ENCODE assay signal across 18 cellular contexts in genomic region chr7:96953676-96954513, GRCh38. TPM values are rescaled to one million over a fixed set of nuclear protein-coding genes. Genes with fewer than 3 reads are reported as not detected.
DNase-seq lines count a peak whose midpoint lies in the region; ATAC-seq, FAIRE-seq and TF ChIP-seq lines count a peak whose summit lies in the region.
"Had no signal": no experiment of that assay in that cellular context is flagged by ENCODE, and none has a peak within 500 bp of the region (broad histone marks: within the 10 kb centered on the region; RNA-seq: fewer than 3 reads in every experiment).

No MANE protein-coding gene starts in this region.

- H3K9ac ChIP-seq in GM23248 (no peak overlapping the region), HepG2 (ENCODE audit: insufficient read depth, low read depth, low read length) (no peak overlapping the region)

- peak; percentile 40 for DNase-seq in GM23248
- DNase-seq in SK-MEL-5 (ENCODE audit: low read depth, low spot score), result peak; percentile 14
- DNase-seq in HepG2 (ENCODE audit: low spot score), result no peak
- DNase-seq in urothelium cell line (ENCODE audit: low spot score), result peak; percentile 23
- DNase-seq in cerebellum (ENCODE audit: low spot score), result no peak
- no peak for DNase-seq in lower lobe of right lung
- DNase-seq: COR-L47, KBM-7, NCI-H1930, NCI-H510A treated with DMSO at 0.1 percent for 48 hours, SHP77 treated with DMSO at 0.1 percent for 48 hours had no signal

- intact Hi-C loops in HepG2 (cut with micrococcal nuclease; ENCODE audit: unreplicated experiment) (loop anchor here (5.0 kb wide), 1 partner anchor 63 kb away; no protein-coding TSS in a partner anchor), lower lobe of right lung (cut with DNase I) (no loop called here)

- no peak for TF ChIP-seq RAD21 in HepG2 (CRISPR knock-in tag; IDR thresholded peaks at IDR 0.05)

- H3K36me3 ChIP-seq in GM23248 (ENCODE audit: low read depth) (no peaks in the 10 kb centered on the region), HepG2 (replicated peaks in 1 of 2; ENCODE audit: control insufficient read depth in 1 of 2, insufficient read depth in 2 of 2, low read length in 2 of 2) (no peaks in the 10 kb centered on the region), lower lobe of right lung (no peaks in the 10 kb centered on the region)

- no TSS peak for BruUV-seq in HepG2 (replicated peaks; lab: Mats Ljungman, UMichigan)

- POLR2A ChIA-PET in HepG2 (lab: Yijun Ruan, JAX), result interaction anchor here (1.1 kb wide), 1 partner anchor 51 kb away, joined by 3 read pairs; the partner anchor contains the start of gene DLX6

- no peak for TF ChIP-seq EP300 in HepG2 (IDR thresholded peaks at IDR 0.05; ENCODE audit: low read depth in 2 of 2, low read length in 2 of 2)
- no peak for TF ChIP-seq EP300 in HepG2 (CRISPR knock-in tag; IDR thresholded peaks at IDR 0.05; ENCODE audit: borderline replicate concordance)

- CTCF ChIA-PET in HepG2 (lab: Yijun Ruan, JAX; ENCODE audit: low intra/inter-chr PET ratio, low total read pairs), result no interaction called here

- no peaks in the 10 kb centered on the region for H3K9me3 ChIP-seq in GM23248 (ENCODE audit: low read depth)
- no peaks in the 10 kb centered on the region for H3K9me3 ChIP-seq in HepG2 (ENCODE audit: low read length)
- H3K9me3 ChIP-seq in lower lobe of right lung, result no peaks in the 10 kb centered on the region

- in situ Hi-C loops in GM23248 (cut with MboI) (no loop called here), SK-MEL-5 (cut with HindIII; ENCODE audit: low pct_unique_long_range_greater_than_20kb, low sequenced_read_pairs) (no loop called here), HepG2 (cut with HindIII; ENCODE audit: extremely low pct_ligation_motif_present, low pct_unique_long_range_greater_than_20kb) (no loop called here)

- FAIRE-seq in HepG2 (lab: Jason Lieb, UNC) (no peak), urothelium cell line (lab: Jason Lieb, UNC) (no peak)
- FAIRE-seq: GM12878, GM18507, GM19239, HTR-8/SVneo, RCC 7860 had no signal

- H3K4me1 ChIP-seq in GM23248 (ENCODE audit: insufficient read depth), result peaks cover 8% of the 10 kb centered on the region; the same call in 1 of the 2 replicates
- peaks cover 23% of the 10 kb centered on the region for H3K4me1 ChIP-seq in HepG2 (ENCODE audit: insufficient read depth, low read length)
- no peaks in the 10 kb centered on the region for H3K4me1 ChIP-seq in lower lobe of right lung

- TF ChIP-seq POLR2A in HepG2 (IDR thresholded peaks at IDR 0.05; ENCODE audit: insufficient read depth in 1 of 2, low read depth in 2 of 2, low read length in 2 of 2), result no peak

- WGBS in GM23248 (ENCODE audit: low coverage in 1 of 2, low lambda C conversion rate in 2 of 2, missing lambda C conversion rate in 2 of 2), 2 experiments, result 31 to 33% methylated on average over 6 of the region's 6 CpGs
- 19% methylated on average over 6 of the region's 6 CpGs for WGBS in HepG2 (ENCODE audit: low lambda C conversion rate)

- H3K79me2 ChIP-seq in GM23248 (ENCODE audit: insufficient read depth) (no peaks in the 10 kb centered on the region), HepG2 (ENCODE audit: insufficient read depth, low read length) (no peaks in the 10 kb centered on the region)

- H3K27ac ChIP-seq in GM23248 (no peak overlapping the region), HepG2 (ENCODE audit: extremely low read length, insufficient read depth, low read length) (no peak overlapping the region), lower lobe of right lung (no peak overlapping the region)
- H3K27ac ChIP-seq: C4-2B had no signal

- H2AFZ ChIP-seq in GM23248, result no peak overlapping the region
- no peak overlapping the region for H2AFZ ChIP-seq in HepG2 (ENCODE audit: low read length)

- TF ChIP-seq CTCF in HepG2 (CRISPR knock-in tag; IDR thresholded peaks at IDR 0.05) (no peak), lower lobe of right lung (IDR thresholded peaks at IDR 0.05) (no peak)

- H3K4me2 ChIP-seq in GM23248 (ENCODE audit: unreplicated experiment) (no peak overlapping the region), HepG2 (ENCODE audit: low read depth, low read length) (no peak overlapping the region)

- H3K27me3 ChIP-seq in GM23248 (replicated peaks; ENCODE audit: insufficient read depth) (no peaks in the 10 kb centered on the region), HepG2 (ENCODE audit: control insufficient read depth in 1 of 2, insufficient read depth in 2 of 2, low read length in 2 of 2) (no peaks in the 10 kb centered on the region), lower lobe of right lung (ENCODE audit: low read depth) (no peaks in the 10 kb centered on the region)

- no peak for ATAC-seq in HepG2
- ATAC-seq in HG03571 (IDR thresholded peaks at IDR 0.05; ENCODE audit: unreplicated experiment), result no peak
- ATAC-seq in lower lobe of right lung, result no peak
- ATAC-seq: GM12878 had no signal

- H4K20me1 ChIP-seq in GM23248 (ENCODE audit: insufficient read depth), result no peaks in the 10 kb centered on the region
- no peaks in the 10 kb centered on the region for H4K20me1 ChIP-seq in HepG2 (ENCODE audit: insufficient read depth, low read length)

- H3K4me3 ChIP-seq in GM23248 (no peak overlapping the region), HepG2 (replicated peaks in 1 of 3; ENCODE audit: insufficient read depth in 1 of 3, low read depth in 2 of 3, low read length in 3 of 3) (no peak overlapping the region), lower lobe of right lung (no peak overlapping the region)
- H3K4me3 ChIP-seq: GM12878 had no signal

- H3K9me2 ChIP-seq in GM23248 (ENCODE audit: insufficient read depth), result no peaks in the 10 kb centered on the region

- H3F3A ChIP-seq in GM23248 (ENCODE audit: insufficient read depth), result 0 out of 2 replicates have a peak, but pooled peaks cover 5% of the 10 kb centered on the region

TF ChIP-seq in HepG2, 621 proteins besides CTCF, POLR2A, EP300 and RAD21:
- TF ChIP-seq ZFAT (CRISPR knock-in tag; conservative IDR thresholded peaks at IDR 0.05) (no peak), ZEB1 (IDR thresholded peaks at IDR 0.05; ENCODE audit: insufficient replicate concordance, low read depth) (peak; percentile 39), BCL6 (CRISPR knock-in tag; IDR thresholded peaks at IDR 0.05) (no peak)

RNA-seq across cellular contexts. Expression of gene DLX6, which starts 51.5 kb away (rescaled TPM):
- not detected in 2 replicates for total RNA-seq in GM23248 (2014; rRNA removed; shearing (Covaris generic))
- polyA plus RNA-seq in GM23248 (2016; fragmentation: Nextera tagmentation; extraction: Ambion mirVana) (not detected in 2 replicates), HepG2 (2011; rRNA removed) (2.4 and 3.5 TPM in 2 replicates)
- 0.80 and 1.5 TPM in 2 replicates for total RNA-seq in SK-MEL-5 (2014; rRNA removed; shearing (Covaris generic))
- 3.8 and 5.9 TPM in 2 replicates for polyA plus RNA-seq in SK-MEL-5 (2015; cell fraction: cytosol; rRNA removed)
- polyA plus RNA-seq in SK-MEL-5 (2015; cell fraction: nucleus; rRNA removed), result 4.7 and 7.7 TPM in 2 replicates
- total RNA-seq in HepG2 (2016; rRNA removed; fragmentation: Illumina TruSeq; extraction: Trizol) (4.5 and 5.5 TPM in 2 replicates), cerebellum (not detected), lower lobe of right lung (not detected)
- total RNA-seq in HepG2 (2016; cell fraction: cytosol; rRNA removed; fragmentation: Illumina TruSeq; extraction: Trizol; ENCODE audit: low read depth), result 3.3 and 4.7 TPM in 2 replicates
- total RNA-seq in HepG2 (2016; cell fraction: insoluble cytoplasmic fraction; rRNA removed; fragmentation: Illumina TruSeq; extraction: Trizol), result 3.5 and 5.4 TPM in 2 replicates
- total RNA-seq in HepG2 (2016; cell fraction: membrane; rRNA removed; fragmentation: Illumina TruSeq; extraction: Trizol), result 5.4 and 5.6 TPM in 2 replicates
- 6.2 and 7.9 TPM in 2 replicates for total RNA-seq in HepG2 (2016; cell fraction: nucleus; rRNA removed; fragmentation: Illumina TruSeq; extraction: Trizol)
- 2.6 and 2.9 TPM in 2 replicates for polyA plus RNA-seq in HepG2 (2011; cell fraction: cytosol; rRNA removed)
- polyA plus RNA-seq in HepG2 (2011; cell fraction: nucleus; rRNA removed), result 5.8 and 7.3 TPM in 2 replicates
- polyA plus RNA-seq in HepG2 (2012), result 4.5 and 5.0 TPM in 2 replicates
- 1.5 and 1.8 TPM in 2 replicates for polyA plus RNA-seq in HepG2 (2016; cell fraction: cytosol; fragmentation: Illumina TruSeq; extraction: Trizol; ENCODE audit: low read depth)
- 6.9 and 8.6 TPM in 2 replicates for polyA plus RNA-seq in HepG2 (2016; cell fraction: insoluble cytoplasmic fraction; fragmentation: Illumina TruSeq; extraction: Trizol; ENCODE audit: low read depth)
- polyA plus RNA-seq in HepG2 (2016; cell fraction: membrane; fragmentation: Illumina TruSeq; extraction: Trizol; ENCODE audit: low read depth), result 3.4 and 4.2 TPM in 2 replicates
- 13.3 and 14.1 TPM in 2 replicates for polyA plus RNA-seq in HepG2 (2016; cell fraction: nucleus; fragmentation: Illumina TruSeq; extraction: Trizol; ENCODE audit: insufficient read depth, low read depth)
- 3.2 TPM in 1 of 2 replicates, not detected in the other for polyA minus RNA-seq in HepG2 (2011; rRNA and poly(A)+ RNA removed; ENCODE audit: low replicate concordance)
- polyA minus RNA-seq in HepG2 (2011; cell fraction: cytosol; rRNA and poly(A)+ RNA removed), result 2.5 and 2.8 TPM in 2 replicates
- polyA minus RNA-seq in HepG2 (2011; cell fraction: nucleus; rRNA and poly(A)+ RNA removed), result 7.8 and 15.5 TPM in 2 replicates
- total RNA-seq: GM12878 had no signal
- polyA plus RNA-seq: GM12878 had no signal

Comparison
In these comparisons a context has a peak if more than half of its experiments do, and no peak if none do; other contexts are left out.
1. DNase-seq: peak in GM23248 (single experiment), SK-MEL-5 (single experiment) and urothelium cell line (single experiment); none in HepG2 (single experiment), cerebellum (single experiment) and lower lobe of right lung (single experiment).